ENCODE assay signal across 20 cellular contexts in genomic region chr6:33733294-33734007, GRCh38. TPM values are rescaled to one million over a fixed set of nuclear protein-coding genes. Genes with fewer than 3 reads are reported as not detected.
"Had no signal": no experiment of that assay in that cellular context is flagged by ENCODE, and none has a peak within 500 bp of the region (broad histone marks: within the 10 kb centered on the region; RNA-seq: fewer than 3 reads in every experiment).

No MANE protein-coding gene starts in this region.

- H3K4me1 ChIP-seq: ascending aorta, gastroesophageal sphincter had no signal

- H3K27ac ChIP-seq: ascending aorta, gastroesophageal sphincter, tibial artery had no signal

- H3K27me3 ChIP-seq: ascending aorta, breast epithelium, gastroesophageal sphincter, tibial artery had no signal

- H3K9me3 ChIP-seq: ascending aorta, breast epithelium, gastroesophageal sphincter, tibial artery had no signal

- H3K4me3 ChIP-seq: ascending aorta, breast epithelium, gastroesophageal sphincter, tibial artery had no signal

- H3K4me1 Mint-ChIP-seq: activated naive CD4-positive, alpha-beta T cell treated with anti-CD3 and anti-CD28 coated beads, Interleukin-2, amount 10 ng/mL, durations not matched to agents 7 days and 5 days had no signal

- ATAC-seq: activated CD8-positive, alpha-beta T cell treated with anti-CD3 and anti-CD28 coated beads, Interleukin-2, amount 10 ng/mL, durations not matched to agents 7 days and 5 days; activated T-cell treated with anti-CD3 and anti-CD28 coated beads, Interleukin-2, amount 50 U/mL, for 4 hours; gastroesophageal sphincter; SK-N-SH treated with all-trans-retinoic acid at 6 μM for 48 hours; T-cell had no signal

- DNase-seq: activated CD4-positive, alpha-beta T cell treated with anti-CD3 and anti-CD28 coated beads for 48 hours; activated CD4-positive, CD25-positive, alpha-beta regulatory T cell; activated CD8-positive, alpha-beta memory T cell treated with anti-CD3 and anti-CD28 coated beads, Interleukin-2, amount 50 U/mL, for 4 hours; activated CD8-positive, alpha-beta T cell treated with anti-CD3 and anti-CD28 coated beads, Interleukin-2, amount 10 ng/mL, durations not matched to agents 7 days and 5 days; activated effector memory CD4-positive, alpha-beta T cell treated with Interleukin-2 at 50 U/mL for 16 hours; activated naive CD4-positive, alpha-beta T cell treated with anti-CD3 and anti-CD28 coated beads, Interleukin-2, amount 10 ng/mL, durations not matched to agents 7 days and 5 days; activated T-cell treated with anti-CD3 and anti-CD28 coated beads, Interleukin-2, amount 50 U/mL, for 4 hours; cerebellar nuclear complex; effector CD4-positive, alpha-beta T cell; midbrain; stimulated activated naive CD4-positive, alpha-beta T cell; T-cell; tibial artery had no signal

- H3K4me3 Mint-ChIP-seq: activated CD8-positive, alpha-beta T cell treated with anti-CD3 and anti-CD28 coated beads, Interleukin-2, amount 10 ng/mL, durations not matched to agents 7 days and 5 days; activated naive CD4-positive, alpha-beta T cell treated with anti-CD3 and anti-CD28 coated beads, Interleukin-2, amount 10 ng/mL, durations not matched to agents 7 days and 5 days; activated T-cell treated with anti-CD3 and anti-CD28 coated beads, Interleukin-2, amount 50 U/mL, for 4 hours; nephron; T-cell had no signal

- H3K27me3 Mint-ChIP-seq: T-cell had no signal

- H3K9me3 Mint-ChIP-seq: activated naive CD4-positive, alpha-beta T cell treated with anti-CD3 and anti-CD28 coated beads, Interleukin-2, amount 10 ng/mL, durations not matched to agents 7 days and 5 days; activated T-cell treated with anti-CD3 and anti-CD28 coated beads, Interleukin-2, amount 50 U/mL, for 4 hours; nephron; T-cell had no signal

- H3K36me3 Mint-ChIP-seq: activated naive CD4-positive, alpha-beta T cell treated with anti-CD3 and anti-CD28 coated beads, Interleukin-2, amount 10 ng/mL, durations not matched to agents 7 days and 5 days; T-cell had no signal

- H3K27ac Mint-ChIP-seq: activated CD8-positive, alpha-beta T cell treated with anti-CD3 and anti-CD28 coated beads, Interleukin-2, amount 10 ng/mL, durations not matched to agents 7 days and 5 days; activated naive CD4-positive, alpha-beta T cell treated with anti-CD3 and anti-CD28 coated beads, Interleukin-2, amount 10 ng/mL, durations not matched to agents 7 days and 5 days; T-cell had no signal

- H3K36me3 ChIP-seq: ascending aorta, breast epithelium, gastroesophageal sphincter, tibial artery had no signal

RNA-seq across cellular contexts. Expression of gene IP6K3, which starts 13.3 kb away (rescaled TPM):
- total RNA-seq: activated CD8-positive, alpha-beta T cell treated with anti-CD3 and anti-CD28 coated beads, Interleukin-2, amount 10 ng/mL, durations not matched to agents 7 days and 5 days; activated T-cell treated with anti-CD3 and anti-CD28 coated beads, Interleukin-2, amount 50 U/mL, for 4 hours; ascending aorta; pulmonary artery endothelial cell; T-cell had no signal
- polyA plus RNA-seq: mammary epithelial cell had no signal
